ENCODE assay signal across 15 cellular contexts in genomic region chr19:50770164-50770563, GRCh38. TPM values are rescaled to one million over a fixed set of nuclear protein-coding genes. Genes with fewer than 3 reads are reported as not detected.
"Had no signal": no experiment of that assay in that cellular context is flagged by ENCODE, and none has a peak within 500 bp of the region (broad histone marks: within the 10 kb centered on the region; RNA-seq: fewer than 3 reads in every experiment).

Gene GPR32 (plus strand): TSS chr19:50770464. CDS start chr19:50770601, 137 bp downstream.

RNA-seq across cellular contexts. Expression of gene GPR32, which starts in this region (rescaled TPM):
- total RNA-seq: activated B cell treated with CpG ODN at 0.5 μM for 24 hours; activated CD4-positive, alpha-beta memory T cell treated with anti-CD3 and anti-CD28 coated beads for 36 hours; activated CD4-positive, alpha-beta memory T cell treated with anti-CD3 and anti-CD28 coated beads, Interleukin-2, amount 10 ng/mL, durations not matched to agents 7 days and 5 days; activated CD4-positive, alpha-beta T cell treated with anti-CD3 and anti-CD28 coated beads for 36 hours; activated CD4-positive, alpha-beta T cell treated with anti-CD3 and anti-CD28 coated beads, Interleukin-2, amount 10 ng/mL, durations not matched to agents 24 days and 14 days; activated CD4-positive, alpha-beta T cell treated with anti-CD3 and anti-CD28 coated beads, Interleukin-2, amount 10 ng/mL, durations not matched to agents 7 days and 5 days; activated CD8-positive, alpha-beta memory T cell treated with anti-CD3 and anti-CD28 coated beads for 36 hours; activated CD8-positive, alpha-beta memory T cell treated with anti-CD3 and anti-CD28 coated beads, Interleukin-2, amount 10 ng/mL, durations not matched to agents 7 days and 5 days; activated CD8-positive, alpha-beta T cell treated with anti-CD3 and anti-CD28 coated beads for 36 hours; activated CD8-positive, alpha-beta T cell treated with anti-CD3 and anti-CD28 coated beads, Interleukin-2, amount 10 ng/mL, durations not matched to agents 7 days and 5 days; T-cell; T-helper 1 cell treated with Interleukin-12 subunit alpha and Interleukin-12 subunit beta and Interleukin-4 antibody, amounts not matched to agents 30 ng/mL and 1 ng/mL, for 36 hours; T-helper 17 cell; T-helper 2 cell treated with Interferon-gamma antibody and Interleukin-4, amounts not matched to agents 100 ng/mL and 5 ng/mL, for 36 hours; WTC11 had no signal
